2 cellular contexts compared by ENCODE assay signal in genomic region chr10:34890931-34891330, GRCh38.
A peak's percentile ranks its signal among the peaks of the same experiment; 100 is the strongest.
TF ChIP-seq lines count a peak whose summit lies in the region.

No MANE protein-coding gene starts in this region.

TF ChIP-seq in HEK293, 187 proteins besides CTCF, POLR2A, EP300 and RAD21 (continued from another document):
- no peak for TF ChIP-seq ZBTB11 (tag by site-specific recombination; conservative IDR thresholded peaks at IDR 0.05; ENCODE audit: low read depth)
- TF ChIP-seq GLIS1 (tag by site-specific recombination; IDR thresholded peaks at IDR 0.05): peak; percentile 30; the same call in 1 of the 2 replicates
- TF ChIP-seq ZBTB20 (tag by site-specific recombination; IDR thresholded peaks at IDR 0.05): no peak
- TF ChIP-seq ZNF398 (tag by site-specific recombination; IDR thresholded peaks at IDR 0.05): peak; percentile 55
- TF ChIP-seq ZNF112 (tag by site-specific recombination; IDR thresholded peaks at IDR 0.05): no peak
- TF ChIP-seq ATF2 (tag by site-specific recombination; IDR thresholded peaks at IDR 0.05; ENCODE audit: low read depth): no peak
- TF ChIP-seq ZNF449 (tag by site-specific recombination; IDR thresholded peaks at IDR 0.05): no peak
- TF ChIP-seq ZBTB48 (tag by site-specific recombination; IDR thresholded peaks at IDR 0.05): no peak
- TF ChIP-seq ZNF48 (tag by site-specific recombination; IDR thresholded peaks at IDR 0.05): no peak
- TF ChIP-seq ZSCAN18 (tag by site-specific recombination; IDR thresholded peaks at IDR 0.05): no peak
- TF ChIP-seq ZNF626 (tag by site-specific recombination; IDR thresholded peaks at IDR 0.05): no peak
- TF ChIP-seq ZNF19 (tag by site-specific recombination; IDR thresholded peaks at IDR 0.05; ENCODE audit: low read depth): no peak
- TF ChIP-seq ZSCAN16 (tag by site-specific recombination; IDR thresholded peaks at IDR 0.05): no peak
- TF ChIP-seq SCRT1 (tag by site-specific recombination; IDR thresholded peaks at IDR 0.05; ENCODE audit: borderline replicate concordance): no peak
- no peak for TF ChIP-seq ZFP3 (tag by site-specific recombination; IDR thresholded peaks at IDR 0.05; ENCODE audit: low read depth)
- TF ChIP-seq ZNF311 (tag by site-specific recombination; IDR thresholded peaks at IDR 0.05; ENCODE audit: borderline replicate concordance): no peak
- no peak for TF ChIP-seq ZNF501 (tag by site-specific recombination; IDR thresholded peaks at IDR 0.05)
- TF ChIP-seq ZNF350 (tag by site-specific recombination; IDR thresholded peaks at IDR 0.05): no peak
- TF ChIP-seq ZNF623 (tag by site-specific recombination; IDR thresholded peaks at IDR 0.05): no peak
TF ChIP-seq in HEK293: peak in this region for 3.

TF ChIP-seq in GM12878, 131 proteins besides CTCF, POLR2A, EP300 and RAD21 (continued from another document):
- TF ChIP-seq REST (IDR thresholded peaks at IDR 0.05; ENCODE audit: low read depth, low read length) (no peak), ELK1 (IDR thresholded peaks at IDR 0.05; ENCODE audit: low read depth, low read length) (no peak), CHD2 (IDR thresholded peaks at IDR 0.05; ENCODE audit: borderline replicate concordance, low read depth, low read length) (no peak), ZNF384 (IDR thresholded peaks at IDR 0.05; ENCODE audit: borderline replicate concordance, low read depth, low read length) (no peak), WRNIP1 (IDR thresholded peaks at IDR 0.05; ENCODE audit: borderline replicate concordance, low read depth, low read length) (no peak), STAT1 (conservative IDR thresholded peaks at IDR 0.05) (no peak), E2F4 (IDR thresholded peaks at IDR 0.05; ENCODE audit: low read depth, low read length) (no peak), ZZZ3 (IDR thresholded peaks at IDR 0.05; ENCODE audit: control insufficient read depth, insufficient read length, low read depth) (no peak), SMAD5 (IDR thresholded peaks at IDR 0.05; ENCODE audit: low read depth) (no peak), RAD51 (IDR thresholded peaks at IDR 0.05) (no peak), YY1 (IDR thresholded peaks at IDR 0.05; ENCODE audit: low read depth, low read length) (no peak), ZNF622 (IDR thresholded peaks at IDR 0.05) (no peak), NBN (IDR thresholded peaks at IDR 0.05) (no peak), TCF12 (IDR thresholded peaks at IDR 0.05; ENCODE audit: low read depth, low read length) (no peak), USF2 (IDR thresholded peaks at IDR 0.05; ENCODE audit: borderline replicate concordance, low read depth, low read length) (no peak), NR2F1 (conservative IDR thresholded peaks at IDR 0.05) (no peak)
